ENCODE assay signal across 1 cellular context in genomic region chr2:113282747-113283533, GRCh38.
A peak's percentile ranks its signal among the peaks of the same experiment; 100 is the strongest.
TF ChIP-seq lines count a peak whose summit lies in the region.

No MANE protein-coding gene starts in this region.

TF ChIP-seq in liver, 16 proteins besides CTCF, POLR2A, EP300 and RAD21 (continued from another document):
- TF ChIP-seq REST (IDR thresholded peaks at IDR 0.05): peak; percentile 70
- peak; percentile 31 for TF ChIP-seq ATF3 (IDR thresholded peaks at IDR 0.05)
- TF ChIP-seq GABPA (IDR thresholded peaks at IDR 0.05 in 1 of 2, conservative IDR thresholded peaks at IDR 0.05 in 1 of 2): peak in 1 of 2 donors; percentile 14
